22 cellular contexts compared by ENCODE assay signal in genomic region chr19:1999856-2000515, GRCh38. TPM values are rescaled to one million over a fixed set of nuclear protein-coding genes. Genes with fewer than 3 reads are reported as not detected.
A peak's percentile ranks its signal among the peaks of the same experiment; 100 is the strongest.
DNase-seq lines count a peak whose midpoint lies in the region; ATAC-seq and TF ChIP-seq lines count a peak whose summit lies in the region.
"Had no signal": no experiment of that assay in that cellular context is flagged by ENCODE, and none has a peak within 500 bp of the region (broad histone marks: within the 10 kb centered on the region; RNA-seq: fewer than 3 reads in every experiment).

No MANE protein-coding gene starts in this region.

- peaks cover 4 to 9% (median 5%) of the 10 kb centered on the region in 3 donors for H3K4me1 Mint-ChIP-seq in IgD-negative memory B cell
- H3K4me1 Mint-ChIP-seq in stimulated activated naive B cell treated with anti-CD40 and anti-IgM and Interleukin-4, amounts not matched to agents 10 μg/mL and 1 μg/mL and 100 μg/mL, for 72 hours, result peaks cover 16 to 35% of the 10 kb centered on the region in 2 donors

- H3K9me3 Mint-ChIP-seq in IgD-negative memory B cell, result no peaks in the 10 kb centered on the region
- H3K9me3 Mint-ChIP-seq in stimulated activated naive B cell treated with anti-CD40 and anti-IgM and Interleukin-4, amounts not matched to agents 10 μg/mL and 1 μg/mL and 100 μg/mL, for 72 hours, result no peaks in the 10 kb centered on the region

- no peaks in the 10 kb centered on the region for H3K36me3 Mint-ChIP-seq in IgD-negative memory B cell
- H3K36me3 Mint-ChIP-seq in stimulated activated naive B cell treated with anti-CD40 and anti-IgM and Interleukin-4, amounts not matched to agents 10 μg/mL and 1 μg/mL and 100 μg/mL, for 72 hours, result peaks cover 35 to 49% of the 10 kb centered on the region in 2 donors

- DNase-seq in GM12865 (ENCODE audit: low read depth), result peak; percentile 48
- DNase-seq in iPS-NIHi11 (ENCODE audit: low spot score), result peak; percentile 14
- no peak for DNase-seq in stimulated activated naive B cell treated with anti-CD40 and anti-IgM and Interleukin-4, amounts not matched to agents 10 μg/mL and 1 μg/mL and 100 μg/mL, for 72 hours
- DNase-seq in KG1 (lab: John Stamatoyannopoulos, UW), result no peak
- DNase-seq in SW 1271 (lab: John Stamatoyannopoulos, UW), result no peak
- DNase-seq in HPDE6-E6E7 (ENCODE audit: extremely low spot score), result no peak
- DNase-seq: ACHN; Caco-2; CD4-positive, alpha-beta memory T cell; DMS153; NCI-H1105; NCI-H146; NCI-H2029; NCI-H2171; NCI-H345; NCI-H524 treated with DMSO at 0.1 percent for 48 hours; NCI-H82; Peyer's patch; T-helper 1 cell had no signal

- H3K4me3 ChIP-seq in GM12865 (ENCODE audit: low read depth, low read length), result no peak overlapping the region
- H3K4me3 ChIP-seq: BLaER1 treated with 17β-estradiol and CSF1 and Interleukin-3, amounts not matched to agents 10 nM and 100 nM; Peyer's patch had no signal

- H3K4me3 Mint-ChIP-seq in IgD-negative memory B cell, result no peak overlapping the region
- H3K4me3 Mint-ChIP-seq in stimulated activated naive B cell treated with anti-CD40 and anti-IgM and Interleukin-4, amounts not matched to agents 10 μg/mL and 1 μg/mL and 100 μg/mL, for 72 hours, result peak overlapping the region; percentile 29 to 65
- H3K4me3 Mint-ChIP-seq: CD4-positive, alpha-beta memory T cell had no signal

- peak overlapping the region in 2 of 3 donors; percentile 14 to 31 for H3K27ac Mint-ChIP-seq in IgD-negative memory B cell
- peak overlapping the region; percentile 69 for H3K27ac Mint-ChIP-seq in stimulated activated naive B cell treated with anti-CD40 and anti-IgM and Interleukin-4, amounts not matched to agents 10 μg/mL and 1 μg/mL and 100 μg/mL, for 72 hours

- peak; percentile 58 to 71 for ATAC-seq in stimulated activated naive B cell treated with anti-CD40 and anti-IgM and Interleukin-4, amounts not matched to agents 10 μg/mL and 1 μg/mL and 100 μg/mL, for 72 hours (replicated peaks)
- no peak for ATAC-seq in GM18907 (IDR thresholded peaks at IDR 0.05; ENCODE audit: unreplicated experiment)

- H3K27me3 Mint-ChIP-seq in IgD-negative memory B cell, result no peaks in the 10 kb centered on the region
- H3K27me3 Mint-ChIP-seq in stimulated activated naive B cell treated with anti-CD40 and anti-IgM and Interleukin-4, amounts not matched to agents 10 μg/mL and 1 μg/mL and 100 μg/mL, for 72 hours, result no peaks in the 10 kb centered on the region
- H3K27me3 Mint-ChIP-seq: CD4-positive, alpha-beta memory T cell had no signal

- no peak for TF ChIP-seq CTCF in GM12865 (IDR thresholded peaks at IDR 0.05; ENCODE audit: insufficient read depth, low read depth, low read length, missing control alignments)

RNA-seq across cellular contexts. Expression of gene BTBD2, which starts 15.5 kb away (rescaled TPM):
- polyA plus RNA-seq in IgD-negative memory B cell, result 8.2 TPM

RNA-seq across cellular contexts. Expression of gene MKNK2, which starts 51.1 kb away (rescaled TPM):
- 83.9 TPM for polyA plus RNA-seq in IgD-negative memory B cell

RNA-seq across cellular contexts. Expression of gene CSNK1G2, which starts 59.0 kb away (rescaled TPM):
- 28.8 TPM for polyA plus RNA-seq in IgD-negative memory B cell

Comparison
In these comparisons a context has a peak if more than half of its experiments do, and no peak if none do; other contexts are left out.
1. DNase-seq: peak in GM12865 (single experiment) and iPS-NIHi11 (single experiment); none in stimulated activated naive B cell treated with anti-CD40 and anti-IgM and Interleukin-4, amounts not matched to agents 10 μg/mL and 1 μg/mL and 100 μg/mL, for 72 hours (single experiment), KG1 (single experiment), SW 1271 (0 of 2) and HPDE6-E6E7 (single experiment).
2. H3K4me3 Mint-ChIP-seq: peak in stimulated activated naive B cell treated with anti-CD40 and anti-IgM and Interleukin-4, amounts not matched to agents 10 μg/mL and 1 μg/mL and 100 μg/mL, for 72 hours (2 of 2); none in IgD-negative memory B cell (0 of 4).